In the genomic region with DNA sequence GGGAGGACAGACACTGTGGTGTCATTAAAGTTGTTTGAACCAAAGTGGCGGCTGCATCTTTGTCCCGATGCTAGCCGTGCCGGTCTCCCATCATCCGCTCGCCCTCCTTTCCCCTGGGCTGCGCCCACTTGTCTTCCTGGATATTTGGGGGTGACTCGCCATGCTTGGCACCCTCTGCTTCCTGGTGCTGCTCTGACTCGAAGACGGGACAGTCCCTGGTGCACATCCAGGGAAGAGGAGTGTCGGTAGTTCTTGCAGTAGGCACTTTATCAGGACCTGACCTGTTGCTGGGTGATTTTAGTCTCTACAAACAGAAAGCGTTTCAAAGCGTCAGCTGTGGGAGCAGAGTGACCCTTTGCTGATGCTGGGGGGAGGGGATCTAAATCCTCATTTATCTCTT, we compare ENCODE assay signal across 23 cellular contexts.
DNase-seq lines count a peak whose midpoint lies in the region; ATAC-seq and TF ChIP-seq lines count a peak whose summit lies in the region.
"Had no signal": no experiment of that assay in that cellular context is flagged by ENCODE, and none has a peak within 500 bp of the region (broad histone marks: within the 10 kb centered on the region; RNA-seq: fewer than 3 reads in every experiment).

No MANE protein-coding gene starts in this region.

- H3K27ac Mint-ChIP-seq in activated CD8-positive, alpha-beta memory T cell treated with anti-CD3 and anti-CD28 coated beads, Interleukin-2, amount 10 ng/mL, durations not matched to agents 7 days and 5 days: no peak overlapping the region
- H3K27ac Mint-ChIP-seq: activated naive CD4-positive, alpha-beta T cell treated with anti-CD3 and anti-CD28 coated beads, Interleukin-2, amount 50 U/mL, for 24 hours had no signal

- intact Hi-C loops in sigmoid colon (cut with DNase I): no loop called here

- peak; percentile 28 for DNase-seq in activated CD8-positive, alpha-beta memory T cell treated with anti-CD3 and anti-CD28 coated beads, Interleukin-2, amount 50 U/mL, for 48 hours
- no peak for DNase-seq in activated CD8-positive, alpha-beta memory T cell treated with anti-CD3 and anti-CD28 coated beads, Interleukin-2, amount 10 ng/mL, durations not matched to agents 7 days and 5 days
- DNase-seq in WERI-Rb-1 (no peak), fibroblast of mammary gland (ENCODE audit: low read depth) (peak; percentile 28), sigmoid colon (peak; percentile 45), NCI-H2107 (lab: John Stamatoyannopoulos, UW) (no peak), islet precursor cell (no peak)
- DNase-seq: activated CD4-positive, alpha-beta T cell treated with anti-CD3 and anti-CD28 coated beads for 4 hours; amygdala; DND-41; effector memory CD8-positive, alpha-beta T cell; GM23248; left ventricle myocardium inferior; naive thymus-derived CD8-positive, alpha-beta T cell; NCI-H1105 treated with DMSO at 0.1 percent for 48 hours; NCI-H1930; NCI-H2227 treated with DMSO at 0.1 percent for 48 hours; NCI-H748 treated with DMSO at 0.1 percent for 48 hours; small intestine had no signal

- no peaks in the 10 kb centered on the region for H3K27me3 ChIP-seq in WERI-Rb-1 (ENCODE audit: insufficient read depth, low read depth, severe bottlenecking)
- H3K27me3 ChIP-seq in sigmoid colon: no peaks in the 10 kb centered on the region
- H3K27me3 ChIP-seq: tibial nerve had no signal

- TF ChIP-seq CTCF in WERI-Rb-1 (IDR thresholded peaks at IDR 0.05; ENCODE audit: low read depth, low read length) (no peak), fibroblast of mammary gland (conservative IDR thresholded peaks at IDR 0.05; ENCODE audit: control insufficient read depth, insufficient read depth, low read depth, low read length) (no peak), sigmoid colon (IDR thresholded peaks at IDR 0.05) (no peak)

- peaks cover 0 to 22% (median 19%) of the 10 kb centered on the region in 4 donors for H3K4me1 ChIP-seq in sigmoid colon

- TF ChIP-seq POLR2A in sigmoid colon (IDR thresholded peaks at IDR 0.05): no peak

- no peaks in the 10 kb centered on the region for H3K9me3 ChIP-seq in WERI-Rb-1 (ENCODE audit: severe bottlenecking)
- no peaks in the 10 kb centered on the region for H3K9me3 ChIP-seq in sigmoid colon
- H3K9me3 ChIP-seq: left ventricle myocardium inferior, tibial nerve had no signal

- no peaks in the 10 kb centered on the region for H3K9me3 Mint-ChIP-seq in activated CD8-positive, alpha-beta memory T cell treated with anti-CD3 and anti-CD28 coated beads, Interleukin-2, amount 10 ng/mL, durations not matched to agents 7 days and 5 days (ENCODE audit: low read depth)
- H3K9me3 Mint-ChIP-seq: activated naive CD4-positive, alpha-beta T cell treated with anti-CD3 and anti-CD28 coated beads, Interleukin-2, amount 50 U/mL, for 24 hours; effector memory CD8-positive, alpha-beta T cell; naive thymus-derived CD8-positive, alpha-beta T cell had no signal

- peaks cover 7% of the 10 kb centered on the region for H3K4me1 Mint-ChIP-seq in activated CD8-positive, alpha-beta memory T cell treated with anti-CD3 and anti-CD28 coated beads, Interleukin-2, amount 10 ng/mL, durations not matched to agents 7 days and 5 days
- H3K4me1 Mint-ChIP-seq: activated naive CD4-positive, alpha-beta T cell treated with anti-CD3 and anti-CD28 coated beads, Interleukin-2, amount 50 U/mL, for 24 hours had no signal

- no peak overlapping the region for H3K4me3 ChIP-seq in WERI-Rb-1 (ENCODE audit: low read depth, low read length)
- H3K4me3 ChIP-seq in fibroblast of mammary gland (ENCODE audit: control insufficient read depth, low read depth, low read length): no peak overlapping the region
- no peak overlapping the region for H3K4me3 ChIP-seq in sigmoid colon
- H3K4me3 ChIP-seq: coronary artery, GM23248, left ventricle myocardium inferior, tibial nerve had no signal

- H3K4me3 Mint-ChIP-seq in activated CD8-positive, alpha-beta memory T cell treated with anti-CD3 and anti-CD28 coated beads, Interleukin-2, amount 10 ng/mL, durations not matched to agents 7 days and 5 days: no peak overlapping the region
- H3K4me3 Mint-ChIP-seq: activated naive CD4-positive, alpha-beta T cell treated with anti-CD3 and anti-CD28 coated beads, Interleukin-2, amount 50 U/mL, for 24 hours; naive thymus-derived CD8-positive, alpha-beta T cell had no signal

- peaks cover 26% of the 10 kb centered on the region for H3K36me3 Mint-ChIP-seq in activated CD8-positive, alpha-beta memory T cell treated with anti-CD3 and anti-CD28 coated beads, Interleukin-2, amount 10 ng/mL, durations not matched to agents 7 days and 5 days

- no peaks in the 10 kb centered on the region for H3K27me3 Mint-ChIP-seq in activated CD8-positive, alpha-beta memory T cell treated with anti-CD3 and anti-CD28 coated beads, Interleukin-2, amount 10 ng/mL, durations not matched to agents 7 days and 5 days
- H3K27me3 Mint-ChIP-seq: activated naive CD4-positive, alpha-beta T cell treated with anti-CD3 and anti-CD28 coated beads, Interleukin-2, amount 50 U/mL, for 24 hours; effector memory CD8-positive, alpha-beta T cell; naive thymus-derived CD8-positive, alpha-beta T cell had no signal

- H3K27ac ChIP-seq in WERI-Rb-1 (peak overlapping the region; percentile 30; the same call in 1 of the 2 replicates), sigmoid colon (no peak overlapping the region)
- H3K27ac ChIP-seq: coronary artery, GM23248, left ventricle myocardium inferior, tibial nerve had no signal

- TF ChIP-seq EP300 in sigmoid colon (IDR thresholded peaks at IDR 0.05): no peak

- H3K36me3 ChIP-seq in WERI-Rb-1: peaks cover 45% of the 10 kb centered on the region
- H3K36me3 ChIP-seq in sigmoid colon: peaks cover 0 to 69% (median 33%) of the 10 kb centered on the region in 4 donors

- 89 to 93% methylated on average over 13 of the region's 13 CpGs for WGBS in sigmoid colon, 2 donors

- CTCF ChIA-PET in activated CD8-positive, alpha-beta memory T cell treated with anti-CD3 and anti-CD28 coated beads, Interleukin-2, amount 10 ng/mL, durations not matched to agents 7 days and 5 days (lab: Charles Lee): no interaction called here

- ATAC-seq in activated CD8-positive, alpha-beta memory T cell treated with anti-CD3 and anti-CD28 coated beads, Interleukin-2, amount 10 ng/mL, durations not matched to agents 7 days and 5 days: no peak
- ATAC-seq in HG02763 (IDR thresholded peaks at IDR 0.05; ENCODE audit: unreplicated experiment): no peak
- ATAC-seq: naive thymus-derived CD8-positive, alpha-beta T cell had no signal

Comparison
In these comparisons a context has a peak if more than half of its experiments do, and no peak if none do; other contexts are left out.
1. DNase-seq: peak in activated CD8-positive, alpha-beta memory T cell treated with anti-CD3 and anti-CD28 coated beads, Interleukin-2, amount 50 U/mL, for 48 hours (single experiment), fibroblast of mammary gland (single experiment) and sigmoid colon (single experiment); none in activated CD8-positive, alpha-beta memory T cell treated with anti-CD3 and anti-CD28 coated beads, Interleukin-2, amount 10 ng/mL, durations not matched to agents 7 days and 5 days (single experiment), WERI-Rb-1 (single experiment), NCI-H2107 (single experiment) and islet precursor cell (single experiment).